Comparison of ENCODE assay signal across 12 cellular contexts in the genomic region with DNA sequence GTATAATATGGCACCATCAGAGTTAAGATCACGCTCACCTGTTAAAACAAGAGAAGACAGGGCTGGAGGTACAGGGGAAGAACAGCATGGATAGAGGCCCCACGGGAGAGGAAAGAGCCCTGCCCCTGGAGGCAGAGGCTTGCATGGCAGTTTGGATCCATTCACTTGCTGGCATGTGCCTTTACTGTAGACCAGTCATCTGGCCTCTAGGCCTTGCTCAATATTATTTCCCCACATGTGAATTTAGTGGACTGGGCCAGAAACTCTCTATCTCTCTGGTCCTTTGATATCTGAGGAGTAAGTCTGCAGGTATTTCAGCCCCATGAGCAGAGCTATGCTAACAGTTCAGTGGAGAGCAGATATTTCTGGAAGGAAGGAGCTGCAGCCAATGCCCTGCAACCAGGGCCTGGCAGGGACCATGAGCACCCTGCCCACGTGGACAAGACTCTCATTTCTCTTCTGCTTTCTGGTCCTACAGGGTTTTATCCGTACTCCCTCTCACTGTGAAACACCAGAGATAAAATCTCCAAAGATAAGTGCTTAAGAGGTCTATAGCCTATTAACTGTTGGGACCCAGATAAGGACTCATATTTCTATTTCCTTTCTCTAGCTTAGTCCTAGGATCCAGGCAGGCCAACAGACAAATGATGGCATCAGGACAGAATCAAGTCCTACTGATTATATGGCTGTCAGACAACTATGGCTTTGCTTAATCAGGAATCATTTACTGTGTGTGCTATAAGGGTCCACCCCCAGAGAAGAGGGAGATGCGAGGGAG.
DNase-seq lines count a peak whose midpoint lies in the region; ATAC-seq and TF ChIP-seq lines count a peak whose summit lies in the region.
"Had no signal": no experiment of that assay in that cellular context is flagged by ENCODE, and none has a peak within 500 bp of the region (broad histone marks: within the 10 kb centered on the region; RNA-seq: fewer than 3 reads in every experiment).

No MANE protein-coding gene starts in this region.

- H3K27ac ChIP-seq in tibial artery = no peak overlapping the region
- H3K27ac ChIP-seq: left ventricle myocardium inferior, psoas muscle had no signal

- H3K4me3 ChIP-seq in choroid plexus epithelial cell (ENCODE audit: low read depth, low read length) (no peak overlapping the region), tibial artery (no peak overlapping the region)
- H3K4me3 ChIP-seq: left ventricle myocardium inferior, psoas muscle had no signal

- TF ChIP-seq CTCF in GM12873 (IDR thresholded peaks at IDR 0.05; ENCODE audit: insufficient read depth, low read depth, low read length, missing control alignments) (peak; percentile 52), choroid plexus epithelial cell (conservative IDR thresholded peaks at IDR 0.05; ENCODE audit: low read depth, low read length) (peak; percentile 50), omental fat pad (IDR thresholded peaks at IDR 0.05) (no peak), tibial artery (IDR thresholded peaks at IDR 0.05) (no peak), GM10266 (IDR thresholded peaks at IDR 0.05; ENCODE audit: control insufficient read depth, insufficient read depth, low read depth, missing control alignments) (no peak)

- peak; percentile 91 for ATAC-seq in omental fat pad (ENCODE audit: low FRiP score)
- ATAC-seq in GM18519 (IDR thresholded peaks at IDR 0.05; ENCODE audit: low FRiP score, unreplicated experiment) = no peak
- ATAC-seq: psoas muscle had no signal

- H3K36me3 ChIP-seq in tibial artery = no peaks in the 10 kb centered on the region
- H3K36me3 ChIP-seq: left ventricle myocardium inferior had no signal

- peaks cover 0 to 5% of the 10 kb centered on the region in 2 donors for H3K27me3 ChIP-seq in tibial artery

- no peaks in the 10 kb centered on the region for H3K9me3 ChIP-seq in tibial artery
- H3K9me3 ChIP-seq: left ventricle myocardium inferior, psoas muscle had no signal

- peaks cover 0 to under 1% (median 0%) of the 10 kb centered on the region in 4 donors for H3K4me1 ChIP-seq in tibial artery
- H3K4me1 ChIP-seq: left ventricle myocardium inferior, psoas muscle had no signal

- intact Hi-C loops in tibial artery (cut with DNase I; ENCODE audit: low total_unique reads) = no loop called here

- peak; percentile 14 for DNase-seq in NAMALWA (ENCODE audit: low spot score)
- DNase-seq in choroid plexus epithelial cell (ENCODE audit: low read depth) = no peak
- no peak for DNase-seq in omental fat pad (ENCODE audit: low spot score)
- no peak for DNase-seq in tibial artery
- DNase-seq in GM10266 (ENCODE audit: extremely low spot score) = no peak
- DNase-seq: activated T-cell treated with anti-CD3 and anti-CD28 coated beads for 4 hours; left ventricle myocardium inferior; NCI-H1092; NK-92 treated with Interleukin-12 subunit alpha and Interleukin-12 subunit beta, amount 100 ng/mL, for 24 hours; psoas muscle had no signal

Comparison
In these comparisons a context has a peak if more than half of its experiments do, and no peak if none do; other contexts are left out.
1. CTCF ChIP-seq: peak in GM12873 (single experiment) and choroid plexus epithelial cell (single experiment); none in omental fat pad (0 of 3), tibial artery (0 of 2) and GM10266 (single experiment).